In the genomic region with DNA sequence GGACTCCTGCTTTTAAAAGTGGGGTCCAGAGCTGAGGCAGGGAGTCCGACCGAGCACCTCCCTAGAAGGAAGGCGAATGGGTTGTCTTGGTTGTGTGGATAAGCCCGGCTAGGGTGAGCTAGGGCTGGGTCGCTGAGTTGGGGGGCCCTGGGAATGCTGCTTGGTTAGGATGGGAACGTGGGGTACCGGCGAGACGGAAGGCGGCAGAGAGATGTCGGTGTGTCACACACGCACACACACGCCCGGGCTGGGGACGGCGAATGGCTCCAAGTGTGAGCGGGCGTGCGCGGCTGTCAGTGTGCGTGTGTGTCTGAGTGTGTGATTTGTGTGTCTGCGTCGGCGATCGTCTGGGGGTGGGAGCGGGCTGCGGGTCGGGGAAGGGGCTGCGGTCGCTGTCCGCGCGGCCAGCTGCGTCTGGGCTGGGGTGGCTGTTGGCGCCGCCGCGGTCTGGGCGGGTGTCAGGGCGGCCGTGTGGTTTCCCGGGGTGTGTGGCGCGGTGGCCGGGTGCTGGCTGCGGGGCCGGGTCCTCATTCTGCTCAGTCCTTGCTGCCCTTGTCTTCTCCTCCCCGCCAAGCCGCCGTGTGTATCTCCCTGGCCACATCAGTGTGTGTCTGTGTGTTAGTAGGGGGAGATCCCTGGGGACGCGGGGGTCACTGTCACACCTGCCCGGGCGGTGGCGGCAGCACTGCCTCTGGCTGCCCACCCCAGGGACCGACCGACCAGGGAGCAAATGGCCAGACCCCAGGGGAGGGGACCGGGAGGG, we compare ENCODE assay signal across 1 cellular context.
A peak's percentile ranks its signal among the peaks of the same experiment; 100 is the strongest.
TF ChIP-seq lines count a peak whose summit lies in the region.

No MANE protein-coding gene starts in this region.

TF ChIP-seq in K562, 482 proteins besides CTCF, POLR2A, EP300 and RAD21 (continued from another document and continues in another):
- TF ChIP-seq, protein P1, sequence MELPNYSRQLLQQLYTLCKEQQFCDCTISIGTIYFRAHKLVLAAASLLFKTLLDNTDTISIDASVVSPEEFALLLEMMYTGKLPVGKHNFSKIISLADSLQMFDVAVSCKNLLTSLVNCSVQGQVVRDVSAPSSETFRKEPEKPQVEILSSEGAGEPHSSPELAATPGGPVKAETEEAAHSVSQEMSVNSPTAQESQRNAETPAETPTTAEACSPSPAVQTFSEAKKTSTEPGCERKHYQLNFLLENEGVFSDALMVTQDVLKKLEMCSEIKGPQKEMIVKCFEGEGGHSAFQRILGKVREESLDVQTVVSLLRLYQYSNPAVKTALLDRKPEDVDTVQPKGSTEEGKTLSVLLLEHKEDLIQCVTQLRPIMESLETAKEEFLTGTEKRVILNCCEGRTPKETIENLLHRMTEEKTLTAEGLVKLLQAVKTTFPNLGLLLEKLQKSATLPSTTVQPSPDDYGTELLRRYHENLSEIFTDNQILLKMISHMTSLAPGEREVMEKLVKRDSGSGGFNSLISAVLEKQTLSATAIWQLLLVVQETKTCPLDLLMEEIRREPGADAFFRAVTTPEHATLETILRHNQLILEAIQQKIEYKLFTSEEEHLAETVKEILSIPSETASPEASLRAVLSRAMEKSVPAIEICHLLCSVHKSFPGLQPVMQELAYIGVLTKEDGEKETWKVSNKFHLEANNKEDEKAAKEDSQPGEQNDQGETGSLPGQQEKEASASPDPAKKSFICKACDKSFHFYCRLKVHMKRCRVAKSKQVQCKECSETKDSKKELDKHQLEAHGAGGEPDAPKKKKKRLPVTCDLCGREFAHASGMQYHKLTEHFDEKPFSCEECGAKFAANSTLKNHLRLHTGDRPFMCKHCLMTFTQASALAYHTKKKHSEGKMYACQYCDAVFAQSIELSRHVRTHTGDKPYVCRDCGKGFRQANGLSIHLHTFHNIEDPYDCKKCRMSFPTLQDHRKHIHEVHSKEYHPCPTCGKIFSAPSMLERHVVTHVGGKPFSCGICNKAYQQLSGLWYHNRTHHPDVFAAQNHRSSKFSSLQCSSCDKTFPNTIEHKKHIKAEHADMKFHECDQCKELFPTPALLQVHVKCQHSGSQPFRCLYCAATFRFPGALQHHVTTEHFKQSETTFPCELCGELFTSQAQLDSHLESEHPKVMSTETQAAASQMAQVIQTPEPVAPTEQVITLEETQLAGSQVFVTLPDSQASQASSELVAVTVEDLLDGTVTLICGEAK (IDR thresholded peaks at IDR 0.05), result peak; percentile 34; the same call in 1 of the 2 replicates
- TF ChIP-seq, protein P1 (CRISPR knock-in tag; IDR thresholded peaks at IDR 0.05), result no peak
- TF ChIP-seq FOS (IDR thresholded peaks at IDR 0.05; ENCODE audit: extremely low read depth, insufficient read length), result no peak
- TF ChIP-seq CTBP1 (IDR thresholded peaks at IDR 0.05; ENCODE audit: borderline replicate concordance), result peak; percentile 24; the same call in 1 of the 2 replicates
- TF ChIP-seq, protein P2, sequence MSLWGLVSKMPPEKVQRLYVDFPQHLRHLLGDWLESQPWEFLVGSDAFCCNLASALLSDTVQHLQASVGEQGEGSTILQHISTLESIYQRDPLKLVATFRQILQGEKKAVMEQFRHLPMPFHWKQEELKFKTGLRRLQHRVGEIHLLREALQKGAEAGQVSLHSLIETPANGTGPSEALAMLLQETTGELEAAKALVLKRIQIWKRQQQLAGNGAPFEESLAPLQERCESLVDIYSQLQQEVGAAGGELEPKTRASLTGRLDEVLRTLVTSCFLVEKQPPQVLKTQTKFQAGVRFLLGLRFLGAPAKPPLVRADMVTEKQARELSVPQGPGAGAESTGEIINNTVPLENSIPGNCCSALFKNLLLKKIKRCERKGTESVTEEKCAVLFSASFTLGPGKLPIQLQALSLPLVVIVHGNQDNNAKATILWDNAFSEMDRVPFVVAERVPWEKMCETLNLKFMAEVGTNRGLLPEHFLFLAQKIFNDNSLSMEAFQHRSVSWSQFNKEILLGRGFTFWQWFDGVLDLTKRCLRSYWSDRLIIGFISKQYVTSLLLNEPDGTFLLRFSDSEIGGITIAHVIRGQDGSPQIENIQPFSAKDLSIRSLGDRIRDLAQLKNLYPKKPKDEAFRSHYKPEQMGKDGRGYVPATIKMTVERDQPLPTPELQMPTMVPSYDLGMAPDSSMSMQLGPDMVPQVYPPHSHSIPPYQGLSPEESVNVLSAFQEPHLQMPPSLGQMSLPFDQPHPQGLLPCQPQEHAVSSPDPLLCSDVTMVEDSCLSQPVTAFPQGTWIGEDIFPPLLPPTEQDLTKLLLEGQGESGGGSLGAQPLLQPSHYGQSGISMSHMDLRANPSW (CRISPR knock-in tag; IDR thresholded peaks at IDR 0.05), result no peak
- TF ChIP-seq, protein P3, sequence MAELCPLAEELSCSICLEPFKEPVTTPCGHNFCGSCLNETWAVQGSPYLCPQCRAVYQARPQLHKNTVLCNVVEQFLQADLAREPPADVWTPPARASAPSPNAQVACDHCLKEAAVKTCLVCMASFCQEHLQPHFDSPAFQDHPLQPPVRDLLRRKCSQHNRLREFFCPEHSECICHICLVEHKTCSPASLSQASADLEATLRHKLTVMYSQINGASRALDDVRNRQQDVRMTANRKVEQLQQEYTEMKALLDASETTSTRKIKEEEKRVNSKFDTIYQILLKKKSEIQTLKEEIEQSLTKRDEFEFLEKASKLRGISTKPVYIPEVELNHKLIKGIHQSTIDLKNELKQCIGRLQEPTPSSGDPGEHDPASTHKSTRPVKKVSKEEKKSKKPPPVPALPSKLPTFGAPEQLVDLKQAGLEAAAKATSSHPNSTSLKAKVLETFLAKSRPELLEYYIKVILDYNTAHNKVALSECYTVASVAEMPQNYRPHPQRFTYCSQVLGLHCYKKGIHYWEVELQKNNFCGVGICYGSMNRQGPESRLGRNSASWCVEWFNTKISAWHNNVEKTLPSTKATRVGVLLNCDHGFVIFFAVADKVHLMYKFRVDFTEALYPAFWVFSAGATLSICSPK (IDR thresholded peaks at IDR 0.05; ENCODE audit: borderline replicate concordance), result no peak
- no peak for TF ChIP-seq ZNF436 (CRISPR knock-in tag; IDR thresholded peaks at IDR 0.05)
- 0 out of 4 replicates have a peak, but pooled peaks of 1 of the 2 experiments have one; percentile 41 for TF ChIP-seq SIN3A (IDR thresholded peaks at IDR 0.05; ENCODE audit: borderline replicate concordance in 2 of 2, control insufficient read depth in 1 of 2, low read depth in 2 of 2, low read length in 2 of 2)
- TF ChIP-seq ZBED1 (IDR thresholded peaks at IDR 0.05), result no peak
- TF ChIP-seq ZZZ3 (IDR thresholded peaks at IDR 0.05), result no peak
- TF ChIP-seq, protein P4, sequence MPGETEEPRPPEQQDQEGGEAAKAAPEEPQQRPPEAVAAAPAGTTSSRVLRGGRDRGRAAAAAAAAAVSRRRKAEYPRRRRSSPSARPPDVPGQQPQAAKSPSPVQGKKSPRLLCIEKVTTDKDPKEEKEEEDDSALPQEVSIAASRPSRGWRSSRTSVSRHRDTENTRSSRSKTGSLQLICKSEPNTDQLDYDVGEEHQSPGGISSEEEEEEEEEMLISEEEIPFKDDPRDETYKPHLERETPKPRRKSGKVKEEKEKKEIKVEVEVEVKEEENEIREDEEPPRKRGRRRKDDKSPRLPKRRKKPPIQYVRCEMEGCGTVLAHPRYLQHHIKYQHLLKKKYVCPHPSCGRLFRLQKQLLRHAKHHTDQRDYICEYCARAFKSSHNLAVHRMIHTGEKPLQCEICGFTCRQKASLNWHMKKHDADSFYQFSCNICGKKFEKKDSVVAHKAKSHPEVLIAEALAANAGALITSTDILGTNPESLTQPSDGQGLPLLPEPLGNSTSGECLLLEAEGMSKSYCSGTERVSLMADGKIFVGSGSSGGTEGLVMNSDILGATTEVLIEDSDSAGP (CRISPR knock-in tag; IDR thresholded peaks at IDR 0.05), result no peak
- no peak for TF ChIP-seq ZFPM2 (CRISPR knock-in tag; IDR thresholded peaks at IDR 0.05)
- no peak for TF ChIP-seq TAF9B (IDR thresholded peaks at IDR 0.05; ENCODE audit: partially characterized antibody)
- no peak for TF ChIP-seq ZNF778 (CRISPR knock-in tag; IDR thresholded peaks at IDR 0.05)
- no peak for TF ChIP-seq ZNF766 (CRISPR knock-in tag; conservative IDR thresholded peaks at IDR 0.05)
- TF ChIP-seq, protein P5, sequence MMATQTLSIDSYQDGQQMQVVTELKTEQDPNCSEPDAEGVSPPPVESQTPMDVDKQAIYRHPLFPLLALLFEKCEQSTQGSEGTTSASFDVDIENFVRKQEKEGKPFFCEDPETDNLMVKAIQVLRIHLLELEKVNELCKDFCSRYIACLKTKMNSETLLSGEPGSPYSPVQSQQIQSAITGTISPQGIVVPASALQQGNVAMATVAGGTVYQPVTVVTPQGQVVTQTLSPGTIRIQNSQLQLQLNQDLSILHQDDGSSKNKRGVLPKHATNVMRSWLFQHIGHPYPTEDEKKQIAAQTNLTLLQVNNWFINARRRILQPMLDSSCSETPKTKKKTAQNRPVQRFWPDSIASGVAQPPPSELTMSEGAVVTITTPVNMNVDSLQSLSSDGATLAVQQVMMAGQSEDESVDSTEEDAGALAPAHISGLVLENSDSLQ (IDR thresholded peaks at IDR 0.05), result 0 out of 2 replicates have a peak, but pooled peaks have one; percentile 10
- no peak for TF ChIP-seq ZNF785 (CRISPR knock-in tag; IDR thresholded peaks at IDR 0.05)
- TF ChIP-seq, protein P6, sequence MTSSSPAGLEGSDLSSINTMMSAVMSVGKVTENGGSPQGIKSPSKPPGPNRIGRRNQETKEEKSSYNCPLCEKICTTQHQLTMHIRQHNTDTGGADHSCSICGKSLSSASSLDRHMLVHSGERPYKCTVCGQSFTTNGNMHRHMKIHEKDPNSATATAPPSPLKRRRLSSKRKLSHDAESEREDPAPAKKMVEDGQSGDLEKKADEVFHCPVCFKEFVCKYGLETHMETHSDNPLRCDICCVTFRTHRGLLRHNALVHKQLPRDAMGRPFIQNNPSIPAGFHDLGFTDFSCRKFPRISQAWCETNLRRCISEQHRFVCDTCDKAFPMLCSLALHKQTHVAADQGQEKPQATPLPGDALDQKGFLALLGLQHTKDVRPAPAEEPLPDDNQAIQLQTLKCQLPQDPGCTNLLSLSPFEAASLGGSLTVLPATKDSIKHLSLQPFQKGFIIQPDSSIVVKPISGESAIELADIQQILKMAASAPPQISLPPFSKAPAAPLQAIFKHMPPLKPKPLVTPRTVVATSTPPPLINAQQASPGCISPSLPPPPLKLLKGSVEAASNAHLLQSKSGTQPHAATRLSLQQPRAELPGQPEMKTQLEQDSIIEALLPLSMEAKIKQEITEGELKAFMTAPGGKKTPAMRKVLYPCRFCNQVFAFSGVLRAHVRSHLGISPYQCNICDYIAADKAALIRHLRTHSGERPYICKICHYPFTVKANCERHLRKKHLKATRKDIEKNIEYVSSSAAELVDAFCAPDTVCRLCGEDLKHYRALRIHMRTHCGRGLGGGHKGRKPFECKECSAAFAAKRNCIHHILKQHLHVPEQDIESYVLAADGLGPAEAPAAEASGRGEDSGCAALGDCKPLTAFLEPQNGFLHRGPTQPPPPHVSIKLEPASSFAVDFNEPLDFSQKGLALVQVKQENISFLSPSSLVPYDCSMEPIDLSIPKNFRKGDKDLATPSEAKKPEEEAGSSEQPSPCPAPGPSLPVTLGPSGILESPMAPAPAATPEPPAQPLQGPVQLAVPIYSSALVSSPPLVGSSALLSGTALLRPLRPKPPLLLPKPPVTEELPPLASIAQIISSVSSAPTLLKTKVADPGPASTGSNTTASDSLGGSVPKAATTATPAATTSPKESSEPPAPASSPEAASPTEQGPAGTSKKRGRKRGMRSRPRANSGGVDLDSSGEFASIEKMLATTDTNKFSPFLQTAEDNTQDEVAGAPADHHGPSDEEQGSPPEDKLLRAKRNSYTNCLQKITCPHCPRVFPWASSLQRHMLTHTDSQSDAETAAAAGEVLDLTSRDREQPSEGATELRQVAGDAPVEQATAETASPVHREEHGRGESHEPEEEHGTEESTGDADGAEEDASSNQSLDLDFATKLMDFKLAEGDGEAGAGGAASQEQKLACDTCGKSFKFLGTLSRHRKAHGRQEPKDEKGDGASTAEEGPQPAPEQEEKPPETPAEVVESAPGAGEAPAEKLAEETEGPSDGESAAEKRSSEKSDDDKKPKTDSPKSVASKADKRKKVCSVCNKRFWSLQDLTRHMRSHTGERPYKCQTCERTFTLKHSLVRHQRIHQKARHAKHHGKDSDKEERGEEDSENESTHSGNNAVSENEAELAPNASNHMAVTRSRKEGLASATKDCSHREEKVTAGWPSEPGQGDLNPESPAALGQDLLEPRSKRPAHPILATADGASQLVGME (CRISPR knock-in tag; IDR thresholded peaks at IDR 0.05), result no peak
- TF ChIP-seq EZH2 (IDR thresholded peaks at IDR 0.05; ENCODE audit: borderline replicate concordance, low read depth, low read length), result no peak
- TF ChIP-seq, protein P7, sequence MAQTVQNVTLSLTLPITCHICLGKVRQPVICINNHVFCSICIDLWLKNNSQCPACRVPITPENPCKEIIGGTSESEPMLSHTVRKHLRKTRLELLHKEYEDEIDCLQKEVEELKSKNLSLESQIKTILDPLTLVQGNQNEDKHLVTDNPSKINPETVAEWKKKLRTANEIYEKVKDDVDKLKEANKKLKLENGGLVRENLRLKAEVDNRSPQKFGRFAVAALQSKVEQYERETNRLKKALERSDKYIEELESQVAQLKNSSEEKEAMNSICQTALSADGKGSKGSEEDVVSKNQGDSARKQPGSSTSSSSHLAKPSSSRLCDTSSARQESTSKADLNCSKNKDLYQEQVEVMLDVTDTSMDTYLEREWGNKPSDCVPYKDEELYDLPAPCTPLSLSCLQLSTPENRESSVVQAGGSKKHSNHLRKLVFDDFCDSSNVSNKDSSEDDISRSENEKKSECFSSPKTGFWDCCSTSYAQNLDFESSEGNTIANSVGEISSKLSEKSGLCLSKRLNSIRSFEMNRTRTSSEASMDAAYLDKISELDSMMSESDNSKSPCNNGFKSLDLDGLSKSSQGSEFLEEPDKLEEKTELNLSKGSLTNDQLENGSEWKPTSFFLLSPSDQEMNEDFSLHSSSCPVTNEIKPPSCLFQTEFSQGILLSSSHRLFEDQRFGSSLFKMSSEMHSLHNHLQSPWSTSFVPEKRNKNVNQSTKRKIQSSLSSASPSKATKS (CRISPR knock-in tag; IDR thresholded peaks at IDR 0.05), result no peak
- no peak for TF ChIP-seq SMARCC2 (IDR thresholded peaks at IDR 0.05; ENCODE audit: low read depth)
- TF ChIP-seq FOXM1 (IDR thresholded peaks at IDR 0.05; ENCODE audit: low read depth), result no peak
- TF ChIP-seq FOXM1 (CRISPR knock-in tag; IDR thresholded peaks at IDR 0.05; ENCODE audit: low read depth), result 0 out of 2 replicates have a peak, but pooled peaks have one; percentile 38
- no peak for TF ChIP-seq ZNF143 (CRISPR knock-in tag; IDR thresholded peaks at IDR 0.05)
